Comparison of ENCODE assay signal across 12 cellular contexts in genomic region chr1:21932127-21932526, GRCh38. TPM values are rescaled to one million over a fixed set of nuclear protein-coding genes. Genes with fewer than 3 reads are reported as not detected.
DNase-seq lines count a peak whose midpoint lies in the region; TF ChIP-seq lines count a peak whose summit lies in the region.
"Had no signal": no experiment of that assay in that cellular context is flagged by ENCODE, and none has a peak within 500 bp of the region (broad histone marks: within the 10 kb centered on the region; RNA-seq: fewer than 3 reads in every experiment).

No MANE protein-coding gene starts in this region.

- H3K27ac Mint-ChIP-seq in progenitor cell of endocrine pancreas: peak overlapping the region; percentile 90
- no peak overlapping the region for H3K27ac Mint-ChIP-seq in CD4-positive, alpha-beta memory T cell
- H3K27ac Mint-ChIP-seq: CD4-positive, alpha-beta T cell had no signal

- peaks cover 79% of the 10 kb centered on the region for H3K4me1 ChIP-seq in SJSA1 (replicated peaks)
- H3K4me1 ChIP-seq in CD4-positive, alpha-beta memory T cell (ENCODE audit: insufficient read depth, low read length): peaks cover 9% of the 10 kb centered on the region

- CTCF ChIA-PET in CD4-positive, alpha-beta memory T cell (lab: Charles Lee; ENCODE audit: partially characterized antibody): no interaction called here

- H3K4me3 Mint-ChIP-seq in progenitor cell of endocrine pancreas (ENCODE audit: low read depth): peak overlapping the region; percentile 43
- no peak overlapping the region for H3K4me3 Mint-ChIP-seq in CD4-positive, alpha-beta memory T cell
- H3K4me3 Mint-ChIP-seq: CD4-positive, alpha-beta T cell had no signal

- DNase-seq in AG20443 (ENCODE audit: low spot score) (peak; percentile 67), SJSA1 (ENCODE audit: low read depth in 1 of 2, low spot score in 2 of 2) (no peak), fibroblast of the aortic adventitia (ENCODE audit: low read depth) (peak; percentile 95), progenitor cell of endocrine pancreas (ENCODE audit: low spot score, unreplicated experiment) (no peak), NCI-H510A treated with DMSO at 0.1 percent for 48 hours (lab: John Stamatoyannopoulos, UW) (no peak), DMS114 treated with DMSO at 0.1 percent for 48 hours (lab: John Stamatoyannopoulos, UW; ENCODE audit: unreplicated experiment) (no peak), SHP77 (lab: John Stamatoyannopoulos, UW) (no peak)
- no peak for DNase-seq in CD4-positive, alpha-beta memory T cell
- DNase-seq: activated CD8-positive, alpha-beta memory T cell treated with anti-CD3 and anti-CD28 coated beads, Interleukin-2, amount 50 U/mL, for 4 hours; CD4-positive, alpha-beta T cell; Kasumi-1; posterior cingulate gyrus had no signal

- H3K36me3 Mint-ChIP-seq in progenitor cell of endocrine pancreas (ENCODE audit: insufficient read depth): peaks cover 19% of the 10 kb centered on the region
- no peaks in the 10 kb centered on the region for H3K36me3 Mint-ChIP-seq in CD4-positive, alpha-beta memory T cell

- TF ChIP-seq CTCF in fibroblast of the aortic adventitia (IDR thresholded peaks at IDR 0.05; ENCODE audit: insufficient read depth, low read length) (no peak), progenitor cell of endocrine pancreas (IDR thresholded peaks at IDR 0.05; ENCODE audit: unreplicated experiment) (no peak)

- intact Hi-C loops in CD4-positive, alpha-beta memory T cell (cut with micrococcal nuclease): no loop called here

- no peaks in the 10 kb centered on the region for H3K27me3 ChIP-seq in SJSA1 (replicated peaks)
- no peaks in the 10 kb centered on the region for H3K27me3 ChIP-seq in CD4-positive, alpha-beta memory T cell (ENCODE audit: insufficient read depth, low read length)

- H3K27ac ChIP-seq in SJSA1: peak overlapping the region; percentile 94
- H3K27ac ChIP-seq in CD4-positive, alpha-beta memory T cell (ENCODE audit: low read depth, low read length): no peak overlapping the region

- H3K9me3 ChIP-seq in SJSA1 (replicated peaks): no peaks in the 10 kb centered on the region
- H3K9me3 ChIP-seq in CD4-positive, alpha-beta memory T cell (ENCODE audit: control insufficient read depth in 1 of 2, low read length in 2 of 2): no peaks in the 10 kb centered on the region

- H3K9me3 Mint-ChIP-seq in progenitor cell of endocrine pancreas (ENCODE audit: low read depth): no peaks in the 10 kb centered on the region
- no peaks in the 10 kb centered on the region for H3K9me3 Mint-ChIP-seq in CD4-positive, alpha-beta memory T cell
- H3K9me3 Mint-ChIP-seq: CD4-positive, alpha-beta T cell had no signal

- H3K36me3 ChIP-seq in SJSA1: peaks cover 22% of the 10 kb centered on the region
- H3K36me3 ChIP-seq in CD4-positive, alpha-beta memory T cell (ENCODE audit: insufficient read depth, low read length): no peaks in the 10 kb centered on the region

- peaks cover 65% of the 10 kb centered on the region for H3K4me1 Mint-ChIP-seq in progenitor cell of endocrine pancreas (ENCODE audit: low read depth)
- peaks cover 0 to 16% (median 3%) of the 10 kb centered on the region in 4 donors for H3K4me1 Mint-ChIP-seq in CD4-positive, alpha-beta memory T cell

- POLR2A ChIA-PET in CD4-positive, alpha-beta memory T cell (lab: Charles Lee; ENCODE audit: partially characterized antibody): no interaction called here

- H3K4me3 ChIP-seq in SJSA1 (no peak overlapping the region), fibroblast of the aortic adventitia (ENCODE audit: low read depth, low read length) (no peak overlapping the region)
- H3K4me3 ChIP-seq in CD4-positive, alpha-beta memory T cell (ENCODE audit: low read length in 2 of 2): no peak overlapping the region

- H3K27me3 Mint-ChIP-seq in progenitor cell of endocrine pancreas: no peaks in the 10 kb centered on the region
- no peaks in the 10 kb centered on the region for H3K27me3 Mint-ChIP-seq in CD4-positive, alpha-beta memory T cell
- H3K27me3 Mint-ChIP-seq: CD4-positive, alpha-beta T cell had no signal

RNA-seq across cellular contexts. Expression of gene HSPG2, which starts 5.0 kb away (rescaled TPM):
- 45.2 and 62.3 TPM in 2 replicates for total RNA-seq in SJSA1 (2014; rRNA removed; shearing (Covaris generic))
- total RNA-seq in fibroblast of the aortic adventitia (ENCODE audit: low replicate concordance) (164 and 367 TPM in 2 replicates), progenitor cell of endocrine pancreas (656 and 657 TPM in 2 replicates)
- 1 to 10 TPM; 1.2 TPM for total RNA-seq in CD4-positive, alpha-beta memory T cell
- not detected for polyA plus RNA-seq in CD4-positive, alpha-beta memory T cell

RNA-seq across cellular contexts. Expression of gene CELA3B, which starts 44.7 kb away (rescaled TPM):
- total RNA-seq in SJSA1 (2014; rRNA removed; shearing (Covaris generic)): not detected in 2 replicates
- total RNA-seq in fibroblast of the aortic adventitia (ENCODE audit: low replicate concordance) (not detected in 2 replicates), progenitor cell of endocrine pancreas (0.58 TPM in 1 of 2 replicates, not detected in the other)
- total RNA-seq in CD4-positive, alpha-beta memory T cell: not detected
- not detected for polyA plus RNA-seq in CD4-positive, alpha-beta memory T cell
- total RNA-seq: CD4-positive, alpha-beta T cell had no signal

Comparison
In these comparisons a context has a peak if more than half of its experiments do, and no peak if none do; other contexts are left out.
1. DNase-seq: peak in AG20443 (single experiment) and fibroblast of the aortic adventitia (single experiment); none in SJSA1 (0 of 2), progenitor cell of endocrine pancreas (single experiment), NCI-H510A treated with DMSO at 0.1 percent for 48 hours (single experiment), CD4-positive, alpha-beta memory T cell (0 of 5), DMS114 treated with DMSO at 0.1 percent for 48 hours (single experiment) and SHP77 (0 of 2).
2. RNA of gene HSPG2, which starts 5.0 kb away (total RNA-seq): 656 to 657 TPM in progenitor cell of endocrine pancreas, 164 to 367 TPM in fibroblast of the aortic adventitia and 45.2 to 62.3 TPM in SJSA1; 1.2 TPM in CD4-positive, alpha-beta memory T cell; every median in the first group is over 10 times any median in the second.